ENCODE assay signal across 8 cellular contexts in the genomic region with DNA sequence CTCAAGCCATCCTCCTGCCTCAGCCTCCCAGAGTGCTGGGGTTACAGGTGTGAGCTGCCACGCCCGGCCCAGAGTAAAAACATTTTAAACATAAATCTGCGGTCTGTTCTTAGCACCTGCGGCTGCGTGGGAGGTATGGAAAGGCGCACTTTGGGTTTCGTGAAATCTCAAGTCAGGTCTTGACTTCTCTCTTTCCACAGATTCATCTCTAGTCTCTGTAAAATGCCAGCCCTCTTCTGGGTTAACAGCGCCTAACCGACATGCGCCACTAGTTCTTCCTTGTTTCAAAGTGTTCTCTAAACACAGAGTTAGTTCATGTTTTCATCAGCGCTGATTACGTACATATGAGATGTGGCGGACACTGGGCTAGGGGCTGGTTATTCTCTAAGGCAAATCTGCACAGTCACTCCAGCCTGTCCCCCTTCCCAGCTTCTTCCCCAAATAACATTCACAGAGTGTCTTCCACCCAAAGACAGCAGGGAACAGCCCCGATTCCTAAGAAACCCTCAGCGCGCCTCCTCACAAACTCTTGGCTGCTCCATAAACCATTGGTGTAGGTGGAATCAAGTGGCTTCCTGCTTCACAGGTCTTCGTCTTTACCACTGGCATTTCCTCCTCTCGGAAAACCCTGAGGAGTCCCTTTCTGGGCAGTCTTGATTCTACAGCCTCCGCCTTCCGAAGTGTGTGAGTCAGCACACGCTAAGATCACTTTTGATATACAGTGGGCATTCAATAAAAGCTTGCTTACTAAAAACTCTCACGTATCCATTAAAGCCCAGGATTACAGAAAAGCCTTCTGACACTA. TPM values are rescaled to one million over a fixed set of nuclear protein-coding genes. Genes with fewer than 3 reads are reported as not detected.
A peak's percentile ranks its signal among the peaks of the same experiment; 100 is the strongest.
DNase-seq lines count a peak whose midpoint lies in the region; TF ChIP-seq lines count a peak whose summit lies in the region.

No MANE protein-coding gene starts in this region.

- H3K36me3 ChIP-seq in HEK293 (ENCODE audit: control insufficient read depth in 2 of 2, insufficient read depth in 1 of 2, low read length in 2 of 2) (peaks cover 0 to 5% of the 10 kb centered on the region in 2 experiments; a peak in 1 of 3 replicates), suprapubic skin (peaks cover 5% of the 10 kb centered on the region)

- no peaks in the 10 kb centered on the region for H3K27me3 Mint-ChIP-seq in nephron (ENCODE audit: low read depth)

- 46% methylated on average over 22 of the region's 22 CpGs for WGBS in suprapubic skin

- peak overlapping the region; percentile 61 to 82 (median 77) for H3K27ac Mint-ChIP-seq in nephron

- TF ChIP-seq EP300 in suprapubic skin (IDR thresholded peaks at IDR 0.05) = no peak

- no peaks in the 10 kb centered on the region for H3K9me3 Mint-ChIP-seq in nephron

- CTCF ChIA-PET in HEK293 (lab: Yijun Ruan, JAX) = no interaction called here

- H3K4me1 ChIP-seq in HEK293 (ENCODE audit: control insufficient read depth, insufficient read depth, low read length) (no peaks in the 10 kb centered on the region; the same call in 1 of the 2 replicates), suprapubic skin (peaks cover 18% of the 10 kb centered on the region)

- DNase-seq in Daoy (ENCODE audit: low read depth) (peak; percentile 87), NCI-H226 (peak; percentile 82), epithelial cell of proximal tubule (ENCODE audit: low read depth) (peak; percentile 72), suprapubic skin (ENCODE audit: low spot score in 2 of 2) (no peak), NCI-H2171 treated with DMSO at 0.1 percent for 48 hours (lab: John Stamatoyannopoulos, UW) (no peak)
- DNase-seq in activated CD8-positive, alpha-beta memory T cell treated with anti-CD3 and anti-CD28 coated beads for 24 hours = peak; percentile 83

- H3K27ac ChIP-seq in HEK293 (ENCODE audit: extremely low read depth, low read depth, low read length) (peak overlapping the region; percentile 25; the same call in 1 of the 2 replicates), suprapubic skin (peak overlapping the region; percentile 94)

- H3K4me3 ChIP-seq in HEK293 (ENCODE audit: low read depth, low read length) = peak overlapping the region; percentile 63
- peak overlapping the region; percentile 73 for H3K4me3 ChIP-seq in epithelial cell of proximal tubule (ENCODE audit: low read depth, low read length)
- peak overlapping the region; percentile 78 for H3K4me3 ChIP-seq in suprapubic skin

- POLR2A ChIA-PET in HEK293 (lab: Yijun Ruan, JAX) = interaction anchor here (1.0 to 1.1 kb wide), 2 partner anchors 9 to 11 kb away, joined by 3 read pairs; no protein-coding TSS in a partner anchor

- H3K4me1 Mint-ChIP-seq in nephron = peaks cover 22% of the 10 kb centered on the region

- TF ChIP-seq POLR2A in suprapubic skin (IDR thresholded peaks at IDR 0.05) = peak in 1 of 2 donors; percentile 13

- TF ChIP-seq CTCF in HEK293 (tag by site-specific recombination; IDR thresholded peaks at IDR 0.05) (no peak), epithelial cell of proximal tubule (conservative IDR thresholded peaks at IDR 0.05; ENCODE audit: low read depth, low read length) (no peak), nephron (IDR thresholded peaks at IDR 0.05; ENCODE audit: unreplicated experiment in 3 of 3) (no peak), suprapubic skin (IDR thresholded peaks at IDR 0.05) (no peak)

- H3K4me3 Mint-ChIP-seq in nephron = peak overlapping the region; percentile 84 to 87 (median 87)

- no peaks in the 10 kb centered on the region for H3K27me3 ChIP-seq in suprapubic skin

- H3K9me3 ChIP-seq in HEK293 (ENCODE audit: control insufficient read depth, insufficient read depth, low read depth, low read length) = no peaks in the 10 kb centered on the region
- H3K9me3 ChIP-seq in suprapubic skin = no peaks in the 10 kb centered on the region

- H3K36me3 Mint-ChIP-seq in nephron (ENCODE audit: low read depth) = peaks cover 12% of the 10 kb centered on the region

TF ChIP-seq in HEK293, 187 proteins besides CTCF, POLR2A, EP300 and RAD21:
- TF ChIP-seq ZNF624 (tag by site-specific recombination; IDR thresholded peaks at IDR 0.05) = no peak
- TF ChIP-seq FEZF1 (tag by site-specific recombination; IDR thresholded peaks at IDR 0.05) = no peak
- TF ChIP-seq, protein P1, sequence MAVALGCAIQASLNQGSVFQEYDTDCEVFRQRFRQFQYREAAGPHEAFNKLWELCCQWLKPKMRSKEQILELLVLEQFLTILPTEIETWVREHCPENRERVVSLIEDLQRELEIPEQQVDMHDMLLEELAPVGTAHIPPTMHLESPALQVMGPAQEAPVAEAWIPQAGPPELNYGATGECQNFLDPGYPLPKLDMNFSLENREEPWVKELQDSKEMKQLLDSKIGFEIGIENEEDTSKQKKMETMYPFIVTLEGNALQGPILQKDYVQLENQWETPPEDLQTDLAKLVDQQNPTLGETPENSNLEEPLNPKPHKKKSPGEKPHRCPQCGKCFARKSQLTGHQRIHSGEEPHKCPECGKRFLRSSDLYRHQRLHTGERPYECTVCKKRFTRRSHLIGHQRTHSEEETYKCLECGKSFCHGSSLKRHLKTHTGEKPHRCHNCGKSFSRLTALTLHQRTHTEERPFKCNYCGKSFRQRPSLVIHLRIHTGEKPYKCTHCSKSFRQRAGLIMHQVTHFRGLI (tag by site-specific recombination; IDR thresholded peaks at IDR 0.05) = no peak
- TF ChIP-seq, protein P2, sequence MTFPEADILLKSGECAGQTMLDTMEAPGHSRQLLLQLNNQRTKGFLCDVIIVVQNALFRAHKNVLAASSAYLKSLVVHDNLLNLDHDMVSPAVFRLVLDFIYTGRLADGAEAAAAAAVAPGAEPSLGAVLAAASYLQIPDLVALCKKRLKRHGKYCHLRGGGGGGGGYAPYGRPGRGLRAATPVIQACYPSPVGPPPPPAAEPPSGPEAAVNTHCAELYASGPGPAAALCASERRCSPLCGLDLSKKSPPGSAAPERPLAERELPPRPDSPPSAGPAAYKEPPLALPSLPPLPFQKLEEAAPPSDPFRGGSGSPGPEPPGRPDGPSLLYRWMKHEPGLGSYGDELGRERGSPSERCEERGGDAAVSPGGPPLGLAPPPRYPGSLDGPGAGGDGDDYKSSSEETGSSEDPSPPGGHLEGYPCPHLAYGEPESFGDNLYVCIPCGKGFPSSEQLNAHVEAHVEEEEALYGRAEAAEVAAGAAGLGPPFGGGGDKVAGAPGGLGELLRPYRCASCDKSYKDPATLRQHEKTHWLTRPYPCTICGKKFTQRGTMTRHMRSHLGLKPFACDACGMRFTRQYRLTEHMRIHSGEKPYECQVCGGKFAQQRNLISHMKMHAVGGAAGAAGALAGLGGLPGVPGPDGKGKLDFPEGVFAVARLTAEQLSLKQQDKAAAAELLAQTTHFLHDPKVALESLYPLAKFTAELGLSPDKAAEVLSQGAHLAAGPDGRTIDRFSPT (tag by site-specific recombination; IDR thresholded peaks at IDR 0.05) = no peak
- peak; percentile 34; the same call in 1 of the 2 replicates for TF ChIP-seq SCRT2 (tag by site-specific recombination; IDR thresholded peaks at IDR 0.05)
- peak; percentile 78; the same call in 1 of the 2 replicates for TF ChIP-seq ZSCAN16 (tag by site-specific recombination; IDR thresholded peaks at IDR 0.05)
- TF ChIP-seq ZNF473 (tag by site-specific recombination; IDR thresholded peaks at IDR 0.05) = no peak
- peak; percentile 62; the same call in 1 of the 2 replicates for TF ChIP-seq ZNF792 (tag by site-specific recombination; IDR thresholded peaks at IDR 0.05)
- 0 out of 2 replicates have a peak, but pooled peaks have one; percentile 8 for TF ChIP-seq ZFHX2 (tag by site-specific recombination; conservative IDR thresholded peaks at IDR 0.05)

RNA-seq across cellular contexts. Expression of a gene that starts 1.4 kb away (rescaled TPM):
- 27.8 and 29.4 TPM in 2 replicates for total RNA-seq in Daoy (2014; rRNA removed; shearing (Covaris generic))
- total RNA-seq in epithelial cell of proximal tubule = 56.4 and 65.9 TPM in 2 replicates
- 10 to 100 TPM; 22.3 to 45.0 (median 24.2) TPM for total RNA-seq in suprapubic skin

Comparison
In these comparisons a context has a peak if more than half of its experiments do, and no peak if none do; other contexts are left out.
1. DNase-seq: peak in Daoy (single experiment), NCI-H226 (single experiment), activated CD8-positive, alpha-beta memory T cell treated with anti-CD3 and anti-CD28 coated beads for 24 hours (single experiment) and epithelial cell of proximal tubule (single experiment); none in suprapubic skin (0 of 2) and NCI-H2171 treated with DMSO at 0.1 percent for 48 hours (single experiment).
2. Peak in every context shown above with its lines, with median percentiles within 50 percentile points of each other: H3K4me3 ChIP-seq.